Comparison of ENCODE assay signal across 27 cellular contexts in the genomic region with DNA sequence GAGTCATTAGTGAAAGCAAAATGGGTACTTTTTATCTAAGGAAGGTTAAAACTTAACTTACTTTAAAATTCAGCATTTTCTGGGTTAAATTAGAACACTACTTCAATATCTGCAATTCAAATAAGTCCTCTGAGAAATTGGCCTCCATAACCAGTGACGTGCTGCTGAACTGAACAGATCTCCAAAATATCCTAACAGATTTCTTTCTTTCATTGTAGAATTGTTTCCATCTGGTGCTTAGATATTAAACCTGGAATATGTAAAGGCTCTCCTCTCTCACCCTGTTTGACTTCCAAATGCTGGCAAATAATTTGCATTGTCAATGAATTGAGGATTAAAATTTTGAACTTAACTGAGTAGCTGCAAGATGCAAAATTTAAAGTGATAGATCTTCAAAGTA.
DNase-seq lines count a peak whose midpoint lies in the region; ATAC-seq, FAIRE-seq and TF ChIP-seq lines count a peak whose summit lies in the region.
"Had no signal": no experiment of that assay in that cellular context is flagged by ENCODE, and none has a peak within 500 bp of the region (broad histone marks: within the 10 kb centered on the region; RNA-seq: fewer than 3 reads in every experiment).

No MANE protein-coding gene starts in this region.

- peak overlapping the region; percentile 70 for H3K4me3 ChIP-seq in SK-N-MC
- H3K4me3 ChIP-seq in small intestine (ENCODE audit: low read depth in 1 of 2, low read length in 2 of 2): no peak overlapping the region
- H3K4me3 ChIP-seq: BLaER1 treated with 17β-estradiol and CSF1 and Interleukin-3, amounts not matched to agents 10 nM and 100 nM; GM23338; HAP-1; K562; SJSA1 had no signal

- H3K9me3 Mint-ChIP-seq in mesothelial cell of epicardium: peaks cover 19% of the 10 kb centered on the region

- H3K27ac ChIP-seq in SK-N-MC: peak overlapping the region; percentile 99
- H3K27ac ChIP-seq in small intestine (ENCODE audit: low read depth in 1 of 2, low read length in 1 of 2): no peak overlapping the region
- H3K27ac ChIP-seq: BLaER1 treated with 17β-estradiol and CSF1 and Interleukin-3, amounts not matched to agents 10 nM and 100 nM; SJSA1 had no signal

- no peaks in the 10 kb centered on the region for H3K27me3 ChIP-seq in small intestine (ENCODE audit: control insufficient read depth in 2 of 2, insufficient read depth in 2 of 2, low read length in 2 of 2)
- H3K27me3 ChIP-seq: BLaER1 treated with 17β-estradiol and CSF1 and Interleukin-3, amounts not matched to agents 10 nM and 100 nM; SJSA1 had no signal

- H3K27me3 Mint-ChIP-seq in mesothelial cell of epicardium (ENCODE audit: low read depth): no peaks in the 10 kb centered on the region
- H3K27me3 Mint-ChIP-seq: CD4-positive, alpha-beta T cell had no signal

- ATAC-seq in Right ventricle myocardium superior (ENCODE audit: poor library complexity): peak; percentile 45
- no peak for ATAC-seq in left cardiac atrium
- no peak for ATAC-seq in GM18873 (IDR thresholded peaks at IDR 0.05; ENCODE audit: low FRiP score, unreplicated experiment)
- ATAC-seq: GM23338, K562, PC-3 had no signal

- TF ChIP-seq CTCF in mesothelial cell of epicardium (IDR thresholded peaks at IDR 0.05; ENCODE audit: unreplicated experiment): no peak

- no peak for FAIRE-seq in small intestine (lab: Jason Lieb, UNC)
- FAIRE-seq: D721Med, G401.6, HTR-8/SVneo, K562 had no signal

- intact Hi-C loops in Right ventricle myocardium superior (cut with DNase I): no loop called here
- intact Hi-C loops in left cardiac atrium (cut with DNase I): no loop called here

- H3K4me3 Mint-ChIP-seq in mesothelial cell of epicardium: no peak overlapping the region
- H3K4me3 Mint-ChIP-seq: CD4-positive, alpha-beta T cell; GM23338; HFFc6 had no signal

- peak overlapping the region; percentile 84 for H3K9ac ChIP-seq in SK-N-MC (ENCODE audit: insufficient read length)
- H3K9ac ChIP-seq: BLaER1 treated with 17β-estradiol and CSF1 and Interleukin-3, amounts not matched to agents 10 nM and 100 nM had no signal

- H3K9me3 ChIP-seq in SK-N-MC (ENCODE audit: low read depth, low read length) (no peaks in the 10 kb centered on the region; the same call in 1 of the 2 replicates), small intestine (ENCODE audit: control insufficient read depth, low read depth) (no peaks in the 10 kb centered on the region)
- H3K9me3 ChIP-seq: HAP-1 had no signal

- no peaks in the 10 kb centered on the region for H3K36me3 ChIP-seq in SK-N-MC (ENCODE audit: insufficient read depth, low read length)
- H3K36me3 ChIP-seq in small intestine (ENCODE audit: control insufficient read depth in 2 of 2, insufficient read depth in 2 of 2, low read length in 2 of 2): no peaks in the 10 kb centered on the region
- H3K36me3 ChIP-seq: BLaER1 treated with 17β-estradiol and CSF1 and Interleukin-3, amounts not matched to agents 10 nM and 100 nM; HAP-1; SJSA1 had no signal

- WGBS in small intestine, 3 donors: 29 to 53% (median 41%) methylated on average over 1 of the region's 1 CpG

- H3K27ac Mint-ChIP-seq in mesothelial cell of epicardium: peak overlapping the region; percentile 47
- H3K27ac Mint-ChIP-seq: CD4-positive, alpha-beta T cell; GM23338; HFFc6 had no signal

- no peaks in the 10 kb centered on the region for H3K4me1 ChIP-seq in small intestine (ENCODE audit: control insufficient read depth in 2 of 2, insufficient read depth in 1 of 2, low read depth in 1 of 2, low read length in 1 of 2)
- H3K4me1 ChIP-seq: BLaER1 treated with 17β-estradiol and CSF1 and Interleukin-3, amounts not matched to agents 10 nM and 100 nM; HAP-1 had no signal

- H3K4me1 Mint-ChIP-seq in mesothelial cell of epicardium: peaks cover 25% of the 10 kb centered on the region

- no peak for DNase-seq in Right ventricle myocardium superior
- DNase-seq in left cardiac atrium: no peak
- DNase-seq in SK-N-MC (ENCODE audit: low read depth, low spot score): no peak
- no peak for DNase-seq in mesothelial cell of epicardium (ENCODE audit: low spot score in 2 of 2, unreplicated experiment in 2 of 2)
- no peak for DNase-seq in SK-N-DZ (ENCODE audit: low spot score)
- DNase-seq in small intestine: no peak
- DNase-seq: CD4-positive, alpha-beta T cell; HFFc6; Kasumi-1; NCI-H1105; NCI-H1436 treated with DMSO at 0.1 percent for 48 hours; NCI-H187 treated with DMSO at 0.1 percent for 48 hours; NCI-H2171 treated with DMSO at 0.1 percent for 48 hours; NCI-H345; NCI-H524; NCI-H82; NK-92 treated with Interleukin-12 subunit alpha and Interleukin-12 subunit beta, amount 100 ng/mL, for 24 hours; PC-3 had no signal

- H3K36me3 Mint-ChIP-seq in mesothelial cell of epicardium: peaks cover 4% of the 10 kb centered on the region
